Comparison of ENCODE assay signal across 29 cellular contexts in the genomic region with DNA sequence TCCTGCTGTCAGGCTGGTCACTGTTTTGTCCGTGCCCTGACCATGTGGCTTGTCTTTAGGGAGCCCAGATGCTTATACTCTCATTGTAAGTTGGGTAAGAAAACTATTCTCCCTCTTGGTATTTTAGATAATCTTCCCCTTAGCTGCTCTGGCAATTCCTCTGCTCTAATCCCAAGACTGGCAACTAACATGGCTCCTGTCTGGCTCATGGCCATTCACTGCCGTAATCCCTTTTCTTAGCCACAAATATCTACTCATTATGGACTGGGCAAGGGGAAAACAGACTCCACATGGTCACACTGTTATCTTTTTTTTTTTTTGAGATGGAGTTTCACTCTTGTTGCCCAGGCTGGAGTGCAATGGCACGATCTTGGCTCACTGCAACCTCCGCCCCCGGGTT.
"Had no signal": no experiment of that assay in that cellular context is flagged by ENCODE, and none has a peak within 500 bp of the region (broad histone marks: within the 10 kb centered on the region; RNA-seq: fewer than 3 reads in every experiment).

No MANE protein-coding gene starts in this region.

- H3K36me3 Mint-ChIP-seq: activated CD4-positive, alpha-beta memory T cell treated with anti-CD3 and anti-CD28 coated beads for 36 hours; activated CD8-positive, alpha-beta memory T cell treated with anti-CD3 and anti-CD28 coated beads, Interleukin-2, amount 10 ng/mL, durations not matched to agents 7 days and 5 days; activated naive CD4-positive, alpha-beta T cell treated with anti-CD3 and anti-CD28 coated beads, Interleukin-2, amount 10 ng/mL, durations not matched to agents 7 days and 5 days; activated naive CD4-positive, alpha-beta T cell treated with anti-CD3 and anti-CD28 coated beads, Interleukin-2, amount 50 U/mL, for 72 hours; activated naive CD8-positive, alpha-beta T cell treated with anti-CD3 and anti-CD28 coated beads, Interleukin-2, amount 10 ng/mL, durations not matched to agents 7 days and 5 days had no signal

- H3K9me3 Mint-ChIP-seq: activated CD4-positive, alpha-beta memory T cell treated with anti-CD3 and anti-CD28 coated beads for 36 hours; activated CD4-positive, alpha-beta T cell treated with anti-CD3 and anti-CD28 coated beads, Interleukin-2, amount 10 ng/mL, durations not matched to agents 24 days and 14 days; activated naive CD4-positive, alpha-beta T cell treated with anti-CD3 and anti-CD28 coated beads, Interleukin-2, amount 10 ng/mL, durations not matched to agents 7 days and 5 days; activated naive CD4-positive, alpha-beta T cell treated with anti-CD3 and anti-CD28 coated beads, Interleukin-2, amount 50 U/mL, for 72 hours; activated naive CD8-positive, alpha-beta T cell treated with anti-CD3 and anti-CD28 coated beads, Interleukin-2, amount 10 ng/mL, durations not matched to agents 7 days and 5 days; central memory CD8-positive, alpha-beta T cell; dendritic cell treated with granulocyte-macrophage colony-stimulating factor and Interleukin-4, amounts not matched to agents 40 ng/mL and 50 ng/mL, for 4 days; T-helper 2 cell treated with Interferon-gamma antibody and Interleukin-4, amounts not matched to agents 5 μg/mL and 100 μg/mL, for 36 hours had no signal

- H3K27ac Mint-ChIP-seq: activated CD4-positive, alpha-beta memory T cell treated with anti-CD3 and anti-CD28 coated beads for 36 hours; activated CD4-positive, alpha-beta T cell treated with anti-CD3 and anti-CD28 coated beads for 36 hours; activated CD4-positive, alpha-beta T cell treated with anti-CD3 and anti-CD28 coated beads, Interleukin-2, amount 10 ng/mL, durations not matched to agents 24 days and 14 days; activated CD8-positive, alpha-beta memory T cell treated with anti-CD3 and anti-CD28 coated beads, Interleukin-2, amount 10 ng/mL, durations not matched to agents 7 days and 5 days; activated CD8-positive, alpha-beta T cell treated with anti-CD3 and anti-CD28 coated beads, Interleukin-2, amount 10 ng/mL, durations not matched to agents 7 days and 5 days; activated naive CD4-positive, alpha-beta T cell treated with anti-CD3 and anti-CD28 coated beads, Interleukin-2, amount 10 ng/mL, durations not matched to agents 7 days and 5 days; activated naive CD4-positive, alpha-beta T cell treated with anti-CD3 and anti-CD28 coated beads, Interleukin-2, amount 50 U/mL, for 72 hours; activated naive CD8-positive, alpha-beta T cell treated with anti-CD3 and anti-CD28 coated beads, Interleukin-2, amount 10 ng/mL, durations not matched to agents 7 days and 5 days; dendritic cell treated with granulocyte-macrophage colony-stimulating factor and Interleukin-4, amounts not matched to agents 40 ng/mL and 50 ng/mL, for 4 days; endodermal cell; T-helper 17 cell; T-helper 2 cell treated with Interferon-gamma antibody and Interleukin-4, amounts not matched to agents 5 μg/mL and 100 μg/mL, for 36 hours had no signal

- ATAC-seq: activated CD4-positive, alpha-beta T cell treated with anti-CD3 and anti-CD28 coated beads for 36 hours; activated CD8-positive, alpha-beta memory T cell treated with anti-CD3 and anti-CD28 coated beads, Interleukin-2, amount 10 ng/mL, durations not matched to agents 7 days and 5 days; activated CD8-positive, alpha-beta T cell treated with anti-CD3 and anti-CD28 coated beads, Interleukin-2, amount 10 ng/mL, durations not matched to agents 7 days and 5 days; activated naive CD4-positive, alpha-beta T cell treated with anti-CD3 and anti-CD28 coated beads, Interleukin-2, amount 50 U/mL, for 72 hours; esophagus mucosa; foreskin keratinocyte; gastrocnemius medialis; heart left ventricle; T-helper 17 cell had no signal

- DNase-seq: activated CD4-positive, alpha-beta memory T cell treated with anti-CD3 and anti-CD28 coated beads for 36 hours; activated CD4-positive, alpha-beta T cell treated with anti-CD3 and anti-CD28 coated beads for 36 hours; activated CD4-positive, alpha-beta T cell treated with anti-CD3 and anti-CD28 coated beads, Interleukin-2, amount 10 ng/mL, durations not matched to agents 24 days and 14 days; activated CD4-positive, CD25-positive, alpha-beta regulatory T cell; activated CD4-positive, CD25-positive, alpha-beta regulatory T cell treated with anti-CD3 and anti-CD28 coated beads, Interleukin-2, amount 50 U/mL, for 72 hours; activated CD8-positive, alpha-beta memory T cell treated with anti-CD3 and anti-CD28 coated beads, Interleukin-2, amount 10 ng/mL, durations not matched to agents 7 days and 5 days; activated CD8-positive, alpha-beta memory T cell treated with anti-CD3 and anti-CD28 coated beads, Interleukin-2, amount 50 U/mL, for 4 hours; activated CD8-positive, alpha-beta T cell treated with anti-CD3 and anti-CD28 coated beads, Interleukin-2, amount 10 ng/mL, durations not matched to agents 7 days and 5 days; activated gamma-delta T cell; activated naive CD4-positive, alpha-beta T cell; activated naive CD4-positive, alpha-beta T cell treated with anti-CD3 and anti-CD28 coated beads, Interleukin-2, amount 10 ng/mL, durations not matched to agents 7 days and 5 days; activated naive CD8-positive, alpha-beta T cell treated with anti-CD3 and anti-CD28 coated beads, Interleukin-2, amount 10 ng/mL, durations not matched to agents 7 days and 5 days; activated T-cell treated with anti-CD3 and anti-CD28 coated beads, Interleukin-2, amount 50 U/mL, for 1 hour; activated T-cell treated with anti-CD3 and anti-CD28 coated beads, Interleukin-2, amount 50 U/mL, for 48 hours; brain microvascular endothelial cell; effector memory CD4-positive, alpha-beta T cell; endodermal cell; foreskin keratinocyte; gastrocnemius medialis; glutamatergic neuron; heart left ventricle; T-helper 1 cell; T-helper 17 cell had no signal

- FAIRE-seq: bronchial epithelial cell had no signal

- H3K4me1 Mint-ChIP-seq: activated CD4-positive, alpha-beta T cell treated with anti-CD3 and anti-CD28 coated beads for 36 hours; activated CD4-positive, alpha-beta T cell treated with anti-CD3 and anti-CD28 coated beads, Interleukin-2, amount 10 ng/mL, durations not matched to agents 24 days and 14 days; activated CD8-positive, alpha-beta memory T cell treated with anti-CD3 and anti-CD28 coated beads, Interleukin-2, amount 10 ng/mL, durations not matched to agents 7 days and 5 days; activated naive CD4-positive, alpha-beta T cell treated with anti-CD3 and anti-CD28 coated beads, Interleukin-2, amount 10 ng/mL, durations not matched to agents 7 days and 5 days; central memory CD8-positive, alpha-beta T cell; T-helper 17 cell had no signal

- H3K27me3 Mint-ChIP-seq: activated CD4-positive, alpha-beta memory T cell treated with anti-CD3 and anti-CD28 coated beads for 36 hours had no signal

- H3K4me3 Mint-ChIP-seq: activated CD4-positive, alpha-beta memory T cell treated with anti-CD3 and anti-CD28 coated beads for 36 hours; activated CD4-positive, alpha-beta T cell treated with anti-CD3 and anti-CD28 coated beads for 36 hours; activated CD4-positive, alpha-beta T cell treated with anti-CD3 and anti-CD28 coated beads, Interleukin-2, amount 10 ng/mL, durations not matched to agents 24 days and 14 days; activated CD8-positive, alpha-beta memory T cell treated with anti-CD3 and anti-CD28 coated beads, Interleukin-2, amount 10 ng/mL, durations not matched to agents 7 days and 5 days; activated CD8-positive, alpha-beta T cell treated with anti-CD3 and anti-CD28 coated beads, Interleukin-2, amount 10 ng/mL, durations not matched to agents 7 days and 5 days; activated naive CD4-positive, alpha-beta T cell treated with anti-CD3 and anti-CD28 coated beads, Interleukin-2, amount 10 ng/mL, durations not matched to agents 7 days and 5 days; activated naive CD8-positive, alpha-beta T cell treated with anti-CD3 and anti-CD28 coated beads, Interleukin-2, amount 10 ng/mL, durations not matched to agents 7 days and 5 days; central memory CD8-positive, alpha-beta T cell; dendritic cell treated with granulocyte-macrophage colony-stimulating factor and Interleukin-4, amounts not matched to agents 40 ng/mL and 50 ng/mL, for 4 days; endodermal cell; T-helper 17 cell; T-helper 2 cell treated with Interferon-gamma antibody and Interleukin-4, amounts not matched to agents 5 μg/mL and 100 μg/mL, for 36 hours had no signal
